Comparison of ENCODE assay signal across 1 cellular context in genomic region chr4:183405371-183405770, GRCh38.
TF ChIP-seq lines count a peak whose summit lies in the region.

No MANE protein-coding gene starts in this region.

TF ChIP-seq in HepG2, 621 proteins besides CTCF, POLR2A, EP300 and RAD21 (continued from another document):
- no peak for TF ChIP-seq ZNF280B (CRISPR knock-in tag; IDR thresholded peaks at IDR 0.05; ENCODE audit: borderline replicate concordance)
- TF ChIP-seq HMG20B (CRISPR knock-in tag; conservative IDR thresholded peaks at IDR 0.05), result no peak
